1 cellular context compared by ENCODE assay signal in the genomic region with DNA sequence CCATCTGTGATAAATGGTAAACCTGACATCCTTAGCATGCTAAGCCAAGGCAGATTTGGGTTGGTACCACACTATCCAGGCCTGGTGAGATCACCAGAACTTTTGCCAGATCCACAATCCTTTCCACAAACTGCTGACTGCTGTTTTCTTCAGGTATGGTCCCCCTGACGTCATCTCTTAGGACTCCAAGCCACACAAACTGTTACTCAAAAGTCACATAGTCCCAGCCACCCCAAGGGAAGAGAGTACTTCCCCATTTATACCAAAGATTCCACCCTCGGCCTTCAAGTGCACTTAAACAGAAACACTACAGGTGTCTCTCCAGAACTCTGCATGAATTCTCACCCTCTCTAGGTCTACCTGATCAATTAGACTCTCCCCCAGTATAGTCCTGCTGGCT.
TF ChIP-seq lines count a peak whose summit lies in the region.

No MANE protein-coding gene starts in this region.

TF ChIP-seq in K562, 482 proteins besides CTCF, POLR2A, EP300 and RAD21 (continued from another document):
- TF ChIP-seq, protein P1, sequence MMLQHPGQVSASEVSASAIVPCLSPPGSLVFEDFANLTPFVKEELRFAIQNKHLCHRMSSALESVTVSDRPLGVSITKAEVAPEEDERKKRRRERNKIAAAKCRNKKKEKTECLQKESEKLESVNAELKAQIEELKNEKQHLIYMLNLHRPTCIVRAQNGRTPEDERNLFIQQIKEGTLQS (IDR thresholded peaks at IDR 0.05) = 0 out of 2 replicates have a peak, but pooled peaks have one; percentile 11
- TF ChIP-seq, protein P1 (CRISPR knock-in tag; conservative IDR thresholded peaks at IDR 0.05) = no peak
- TF ChIP-seq HMG20A (CRISPR knock-in tag; conservative IDR thresholded peaks at IDR 0.05) (no peak), MAFF (IDR thresholded peaks at IDR 0.05; ENCODE audit: low read length) (peak; percentile 50; the same call in 1 of the 2 replicates), C11orf30 (IDR thresholded peaks at IDR 0.05; ENCODE audit: low read depth) (peak; percentile 59; the same call in 1 of the 2 replicates), HDAC2 (IDR thresholded peaks at IDR 0.05) (no peak), ASH1L (IDR thresholded peaks at IDR 0.05; ENCODE audit: borderline replicate concordance, low read depth, partially characterized antibody) (no peak), ATF7 (IDR thresholded peaks at IDR 0.05) (peak; percentile 64; the same call in 1 of the 2 replicates), GATAD2B (IDR thresholded peaks at IDR 0.05; ENCODE audit: borderline replicate concordance) (no peak)
